In the genomic region with DNA sequence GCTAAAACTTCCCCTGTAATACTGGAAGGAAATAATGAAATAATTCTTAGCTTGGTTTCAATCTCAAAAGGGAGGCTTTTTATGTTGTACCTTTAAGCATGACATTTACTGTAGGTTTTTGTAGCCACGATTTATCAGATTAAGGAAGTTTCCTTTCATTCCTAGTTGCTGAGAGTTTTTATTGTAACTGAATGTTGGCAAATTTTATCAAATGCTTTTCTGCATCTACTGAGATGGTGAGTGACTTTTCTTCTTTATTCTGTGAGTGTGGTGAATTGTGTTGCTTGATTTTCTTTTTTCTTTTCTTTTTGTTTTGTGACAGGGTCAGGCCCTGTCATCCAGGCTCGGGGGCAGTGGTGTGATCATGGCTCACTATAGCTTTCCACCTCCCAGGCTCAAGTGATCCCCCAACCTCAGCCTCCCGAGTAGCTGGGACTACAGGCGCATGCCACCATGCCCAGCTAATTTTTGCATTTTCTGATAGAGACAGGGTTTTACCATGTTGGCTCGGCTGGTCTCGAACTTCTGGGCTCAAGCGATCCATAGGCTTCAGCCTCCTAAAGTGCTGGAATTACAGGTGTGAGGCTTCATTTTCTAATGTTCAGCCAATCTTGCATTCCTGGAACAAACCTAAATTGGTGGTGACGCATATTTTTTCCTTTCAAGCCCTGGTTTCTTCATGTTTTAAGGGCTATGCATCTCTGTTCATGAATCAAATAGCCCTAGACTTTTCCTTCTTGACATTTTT, we compare ENCODE assay signal across 12 cellular contexts. TPM values are rescaled to one million over a fixed set of nuclear protein-coding genes. Genes with fewer than 3 reads are reported as not detected.
DNase-seq lines count a peak whose midpoint lies in the region; ATAC-seq, FAIRE-seq and TF ChIP-seq lines count a peak whose summit lies in the region.
"Had no signal": no experiment of that assay in that cellular context is flagged by ENCODE, and none has a peak within 500 bp of the region (broad histone marks: within the 10 kb centered on the region; RNA-seq: fewer than 3 reads in every experiment).

No MANE protein-coding gene starts in this region.

- no peak overlapping the region for H3K14ac ChIP-seq in H1 (ENCODE audit: insufficient read length)

- no peak overlapping the region for H4K8ac ChIP-seq in H1 (ENCODE audit: extremely low read depth, insufficient read depth, low read length)

- H3K27me3 ChIP-seq in BLaER1 treated with 17β-estradiol and CSF1 and Interleukin-3, amounts not matched to agents 10 nM and 100 nM, result no peaks in the 10 kb centered on the region
- H3K27me3 ChIP-seq in Peyer's patch (no peaks in the 10 kb centered on the region), H1 (replicated peaks in 1 of 4; ENCODE audit: control insufficient read depth in 3 of 4, extremely low read depth in 1 of 4, insufficient read depth in 3 of 4, low read length in 3 of 4) (no peaks in the 10 kb centered on the region), neutrophil (no peaks in the 10 kb centered on the region), foreskin keratinocyte (no peaks in the 10 kb centered on the region)

- no peak for TF ChIP-seq RAD21 in H1 (IDR thresholded peaks at IDR 0.05 in 1 of 2, conservative IDR thresholded peaks at IDR 0.05 in 1 of 2; ENCODE audit: low read depth in 2 of 2, low read length in 2 of 2)

- no peaks in the 10 kb centered on the region for H3K23me2 ChIP-seq in H1 (ENCODE audit: low read depth, low read length)

- H3K4me2 ChIP-seq in BLaER1 treated with 17β-estradiol and CSF1 and Interleukin-3, amounts not matched to agents 10 nM and 100 nM, result peak overlapping the region; percentile 74 to 95 (median 85)
- no peak overlapping the region for H3K4me2 ChIP-seq in H1 (ENCODE audit: insufficient read depth in 1 of 2, low read depth in 2 of 2, low read length in 2 of 2)

- no peak overlapping the region for H2BK12ac ChIP-seq in H1 (ENCODE audit: low read depth, low read length)

- no peak overlapping the region for H4K91ac ChIP-seq in H1 (replicated peaks; ENCODE audit: insufficient read length, low read length)

- H3K4me1 ChIP-seq in BLaER1 treated with 17β-estradiol and CSF1 and Interleukin-3, amounts not matched to agents 10 nM and 100 nM, result peaks cover 53 to 93% (median 71%) of the 10 kb centered on the region in 10 experiments
- H3K4me1 ChIP-seq in Peyer's patch (peaks cover 0 to 15% (median 4%) of the 10 kb centered on the region in 4 donors), H1 (replicated peaks in 1 of 4; ENCODE audit: control insufficient read depth in 3 of 4, insufficient read depth in 4 of 4, low read length in 3 of 4) (peaks cover 0 to 5% (median under 1%) of the 10 kb centered on the region in 4 experiments; a peak in 1 of 7 replicates), neutrophil (ENCODE audit: control insufficient read depth in 1 of 2, insufficient read depth in 1 of 2, low read depth in 1 of 2, low read length in 1 of 2) (peaks cover 58 to 66% of the 10 kb centered on the region in 2 experiments), foreskin keratinocyte (peaks cover 24% of the 10 kb centered on the region)

- no peak for TF ChIP-seq POLR2A in Peyer's patch (IDR thresholded peaks at IDR 0.05)
- TF ChIP-seq POLR2A in H1 (IDR thresholded peaks at IDR 0.05; ENCODE audit: control extremely low read depth in 1 of 2, low read depth in 2 of 2, low read length in 2 of 2), result no peak

- POLR2A ChIA-PET in H1 (lab: Charles Lee; ENCODE audit: partially characterized antibody), result no interaction called here

- H3K4ac ChIP-seq in H1 (replicated peaks; ENCODE audit: insufficient read length, low read depth, low read length), result no peak overlapping the region

- FAIRE-seq in H1 (lab: Jason Lieb, UNC), result no peak
- FAIRE-seq in RCC 7860 (lab: Jason Lieb, UNC), result no peak

- H2BK5ac ChIP-seq in H1 (ENCODE audit: low read depth, low read length), result no peak overlapping the region

- CTCF ChIA-PET in H1 (lab: Charles Lee; ENCODE audit: partially characterized antibody), result interaction anchor here (1.0 to 3.2 kb wide), 4 partner anchors 18 to 36 kb away, joined by 3 to 17 read pairs (median 6); no protein-coding TSS in a partner anchor

- peaks cover 0 to 6% (median 0%) of the 10 kb centered on the region in 11 experiments; a peak in 1 of 22 replicates for H3K36me3 ChIP-seq in BLaER1 treated with 17β-estradiol and CSF1 and Interleukin-3, amounts not matched to agents 10 nM and 100 nM
- no peaks in the 10 kb centered on the region for H3K36me3 ChIP-seq in Peyer's patch
- no peaks in the 10 kb centered on the region for H3K36me3 ChIP-seq in H1 (ENCODE audit: control insufficient read depth in 2 of 4, insufficient read depth in 4 of 4, low read length in 3 of 4)
- no peaks in the 10 kb centered on the region for H3K36me3 ChIP-seq in neutrophil

- no peak overlapping the region for H2AK5ac ChIP-seq in H1 (ENCODE audit: low read depth, low read length)

- no peaks in the 10 kb centered on the region for H4K20me1 ChIP-seq in BLaER1 treated with 17β-estradiol and CSF1 and Interleukin-3, amounts not matched to agents 10 nM and 100 nM
- no peaks in the 10 kb centered on the region for H4K20me1 ChIP-seq in H1 (replicated peaks in 1 of 2; ENCODE audit: control insufficient read depth in 1 of 2, insufficient read depth in 2 of 2, low read length in 2 of 2)

- H3K27ac ChIP-seq in BLaER1 treated with 17β-estradiol and CSF1 and Interleukin-3, amounts not matched to agents 10 nM and 100 nM, result peak overlapping the region; percentile 88 to 100 (median 96)
- H3K27ac ChIP-seq in Peyer's patch (peak overlapping the region in 3 of 4 donors; percentile 50 to 74 (median 63)), H1 (ENCODE audit: low read depth, low read length) (no peak overlapping the region), neutrophil (peak overlapping the region; percentile 96), foreskin keratinocyte (no peak overlapping the region)

- H2BK15ac ChIP-seq in H1 (ENCODE audit: low read length), result no peak overlapping the region

- no peak overlapping the region for H3K18ac ChIP-seq in H1 (ENCODE audit: extremely low read depth, low read length)

- 85% methylated on average over 8 of the region's 8 CpGs; no CpG with 5 or more reads in 1 of the 2 experiments for WGBS in H1 (ENCODE audit: extremely low coverage in 1 of 2, insufficient coverage in 1 of 2, insufficient read length in 1 of 2, insufficient replicate concordance in 2 of 2, low coverage in 1 of 2, low lambda C conversion rate in 2 of 2, missing lambda C conversion rate in 1 of 2), 2 experiments

- no peak overlapping the region for H4K5ac ChIP-seq in H1 (ENCODE audit: insufficient read length, low read depth, low read length)

- H2AFZ ChIP-seq in H1 (ENCODE audit: low read length), result peak overlapping the region; percentile 13; the same call in 1 of the 2 replicates

- peaks cover 0 to 20% (median 16%) of the 10 kb centered on the region in 11 experiments; a peak in 17 of 22 replicates for H3K9me3 ChIP-seq in BLaER1 treated with 17β-estradiol and CSF1 and Interleukin-3, amounts not matched to agents 10 nM and 100 nM (replicated peaks in 1 of 11)
- H3K9me3 ChIP-seq in Peyer's patch, result no peaks in the 10 kb centered on the region
- H3K9me3 ChIP-seq in H1 (ENCODE audit: insufficient read depth in 2 of 2, low read depth in 1 of 2, low read length in 1 of 2), result peaks cover 0 to 5% of the 10 kb centered on the region in 2 experiments; a peak in 2 of 4 replicates
- H3K9me3 ChIP-seq in neutrophil, result no peaks in the 10 kb centered on the region

- no peak for ATAC-seq in foreskin keratinocyte

- no peak overlapping the region; the same call in 1 of the 2 replicates for H2BK20ac ChIP-seq in H1 (ENCODE audit: low read length)

- TF ChIP-seq CTCF in Peyer's patch (IDR thresholded peaks at IDR 0.05) (no peak), H1 (IDR thresholded peaks at IDR 0.05; ENCODE audit: control extremely low read depth in 1 of 3, insufficient read depth in 1 of 3, low read depth in 1 of 3, low read length in 3 of 3) (no peak), neutrophil (IDR thresholded peaks at IDR 0.05) (no peak), foreskin keratinocyte (conservative IDR thresholded peaks at IDR 0.05) (no peak)

- DNase-seq in Peyer's patch (no peak), H1 (ENCODE audit: low read depth in 1 of 2, low spot score in 2 of 2) (no peak), A172 (ENCODE audit: low spot score) (no peak), RCC 7860 (ENCODE audit: low spot score) (no peak), SKM-1 treated with dmso at 0.1 percent for 144 hours (lab: John Stamatoyannopoulos, UW; ENCODE audit: unreplicated experiment) (no peak), foreskin keratinocyte (no peak)
- DNase-seq: activated CD4-positive, alpha-beta T cell treated with anti-CD3 and anti-CD28 coated beads for 1 hour; DMS153; NCI-H1417 treated with DMSO at 0.1 percent for 48 hours; stimulated activated CD4-positive, alpha-beta T cell treated with anti-CD3 and anti-CD28 coated beads, Interleukin-2, amount 100 ng/mL, for 48 hours had no signal

- H3K23ac ChIP-seq in H1 (ENCODE audit: insufficient read length), result no peak overlapping the region

- TF ChIP-seq EP300 in H1 (IDR thresholded peaks at IDR 0.05; ENCODE audit: borderline replicate concordance in 1 of 2, low read depth in 2 of 2, low read length in 2 of 2), result no peak

- H3K4me3 ChIP-seq in BLaER1 treated with 17β-estradiol and CSF1 and Interleukin-3, amounts not matched to agents 10 nM and 100 nM, result peak overlapping the region in 9 of 10 experiments; percentile 10 to 45 (median 35); a peak in 11 of 20 replicates
- H3K4me3 ChIP-seq in Peyer's patch, result no peak overlapping the region
- H3K4me3 ChIP-seq in H1 (ENCODE audit: extremely low read depth in 1 of 4, insufficient read depth in 2 of 4, low read depth in 3 of 4, low read length in 4 of 4), result no peak overlapping the region
- H3K4me3 ChIP-seq in neutrophil (ENCODE audit: low read depth in 1 of 2, low read length in 1 of 2), result peak overlapping the region; percentile 28 to 44

- H2BK120ac ChIP-seq in H1 (replicated peaks; ENCODE audit: low read depth, low read length), result peak overlapping the region; percentile 39

- H3K56ac ChIP-seq in H1 (replicated peaks; ENCODE audit: insufficient read length, low read depth, low read length), result no peak overlapping the region

- H3K9ac ChIP-seq in BLaER1 treated with 17β-estradiol and CSF1 and Interleukin-3, amounts not matched to agents 10 nM and 100 nM, result peak overlapping the region; percentile 71 to 92 (median 83); a peak in 21 of 22 replicates
- H3K9ac ChIP-seq in H1 (replicated peaks in 1 of 4; ENCODE audit: extremely low read depth in 1 of 4, low read depth in 3 of 4, low read length in 3 of 4), result no peak overlapping the region

- H3K79me2 ChIP-seq in H1 (ENCODE audit: control insufficient read depth in 1 of 2, insufficient read depth in 2 of 2, low read length in 2 of 2), result no peaks in the 10 kb centered on the region

- no peaks in the 10 kb centered on the region for H3K79me1 ChIP-seq in H1 (ENCODE audit: low read depth, low read length)

RNA-seq across cellular contexts. Expression of a gene that starts 26.2 kb away (rescaled TPM):
- total RNA-seq in Peyer's patch, result 100 to 1,000 TPM in 2 of 4 donors, 10 to 100 TPM in 2; 10.7 to 367 (median 209) TPM
- 1.5 and 2.0 TPM in 2 replicates for total RNA-seq in H1 (2021; fragmentation: NEBNext Ultra II Directional; extraction: Animal tissue kit (Norgen Biotek cat#: 25700))
- polyA plus RNA-seq in H1 (2011; rRNA removed), result 4.8 and 5.5 TPM in 2 replicates
- polyA plus RNA-seq in H1 (2011; cell fraction: cytosol; rRNA removed), result 1.8 TPM
- polyA plus RNA-seq in H1 (2011; cell fraction: nucleus; rRNA removed), result 7.8 TPM
- 1.5 to 3.7 TPM (median 2.7 TPM) in 4 replicates for polyA plus RNA-seq in H1 (2012, experiment 1 of 2)
- polyA plus RNA-seq in H1 (2012, experiment 2 of 2), result 1.7 TPM
- polyA plus RNA-seq in H1 (2013, experiment 1 of 2), result 4.0 TPM
- 3.1 TPM for polyA plus RNA-seq in H1 (2013, experiment 2 of 2)
- 1.9 and 2.0 TPM in 2 replicates for polyA minus RNA-seq in H1 (2011; rRNA and poly(A)+ RNA removed)
- polyA minus RNA-seq in H1 (2011; cell fraction: cytosol; rRNA and poly(A)+ RNA removed), result 1.4 TPM
- 2.1 TPM for polyA minus RNA-seq in H1 (2011; cell fraction: nucleus; rRNA and poly(A)+ RNA removed)
- total RNA-seq in A172 (2014; rRNA removed; shearing (Covaris generic)), result 1.1 and 2.6 TPM in 2 replicates
- total RNA-seq in foreskin keratinocyte, result 0.03 and 0.04 TPM in 2 replicates
- 0.04 TPM in 1 of 2 replicates, not detected in the other for polyA plus RNA-seq in foreskin keratinocyte

RNA-seq across cellular contexts. Expression of a gene that starts 37.4 kb away (rescaled TPM):
- total RNA-seq in Peyer's patch, result 10 to 100 TPM in 3 of 4 donors, 1 to 10 TPM in 1; 8.9 to 25.2 (median 12.3) TPM
- not detected in 2 replicates for total RNA-seq in H1 (2021; fragmentation: NEBNext Ultra II Directional; extraction: Animal tissue kit (Norgen Biotek cat#: 25700))
- 0.05 and 0.24 TPM in 2 replicates for polyA plus RNA-seq in H1 (2011; rRNA removed)
- polyA plus RNA-seq in H1 (2011; cell fraction: cytosol; rRNA removed), result not detected
- 0.16 TPM for polyA plus RNA-seq in H1 (2011; cell fraction: nucleus; rRNA removed)
- not detected in 4 replicates for polyA plus RNA-seq in H1 (2012, experiment 1 of 2)
- polyA plus RNA-seq in H1 (2012, experiment 2 of 2), result not detected
- not detected for polyA plus RNA-seq in H1 (2013, experiment 1 of 2)
- not detected for polyA plus RNA-seq in H1 (2013, experiment 2 of 2)
- polyA minus RNA-seq in H1 (2011; rRNA and poly(A)+ RNA removed), result not detected in 2 replicates
- not detected for polyA minus RNA-seq in H1 (2011; cell fraction: cytosol; rRNA and poly(A)+ RNA removed)
- 0.10 TPM for polyA minus RNA-seq in H1 (2011; cell fraction: nucleus; rRNA and poly(A)+ RNA removed)
- total RNA-seq in A172 (2014; rRNA removed; shearing (Covaris generic)), result not detected in 2 replicates
- total RNA-seq in foreskin keratinocyte, result not detected in 2 replicates
- polyA plus RNA-seq in foreskin keratinocyte, result not detected in 2 replicates

Comparison
In these comparisons a context has a peak if more than half of its experiments do, and no peak if none do; other contexts are left out.
1. H3K27ac ChIP-seq: peak in BLaER1 treated with 17β-estradiol and CSF1 and Interleukin-3, amounts not matched to agents 10 nM and 100 nM (11 of 11), Peyer's patch (3 of 4) and neutrophil (single experiment); none in H1 (single experiment) and foreskin keratinocyte (single experiment).
2. H3K4me2 ChIP-seq: peak in BLaER1 treated with 17β-estradiol and CSF1 and Interleukin-3, amounts not matched to agents 10 nM and 100 nM (11 of 11); none in H1 (0 of 2).
3. H3K4me3 ChIP-seq: peak in BLaER1 treated with 17β-estradiol and CSF1 and Interleukin-3, amounts not matched to agents 10 nM and 100 nM (9 of 10) and neutrophil (2 of 2); none in Peyer's patch (0 of 4) and H1 (0 of 4).
4. H3K9ac ChIP-seq: peak in BLaER1 treated with 17β-estradiol and CSF1 and Interleukin-3, amounts not matched to agents 10 nM and 100 nM (11 of 11); none in H1 (0 of 4).